Comparison of ENCODE assay signal across 1 cellular context in genomic region chr17:1779571-1780074, GRCh38.
TF ChIP-seq lines count a peak whose summit lies in the region.

No MANE protein-coding gene starts in this region.

TF ChIP-seq in IMR-90, 13 proteins besides CTCF, POLR2A, EP300 and RAD21:
- TF ChIP-seq FOS (IDR thresholded peaks at IDR 0.05; ENCODE audit: low read depth, low read length) (no peak), CHD1 (IDR thresholded peaks at IDR 0.05; ENCODE audit: low read depth, low read length) (no peak), BHLHE40 (IDR thresholded peaks at IDR 0.05; ENCODE audit: low read depth, low read length) (0 out of 2 replicates have a peak, but pooled peaks have one; percentile 8), NFE2L2 (IDR thresholded peaks at IDR 0.05; ENCODE audit: low read depth, low read length) (no peak), MAZ (IDR thresholded peaks at IDR 0.05; ENCODE audit: borderline replicate concordance, low read depth, low read length) (no peak), CEBPB (IDR thresholded peaks at IDR 0.05; ENCODE audit: low read depth, low read length) (no peak)
